8 cellular contexts compared by ENCODE assay signal in genomic region chr2:231387904-231388724, GRCh38. TPM values are rescaled to one million over a fixed set of nuclear protein-coding genes. Genes with fewer than 3 reads are reported as not detected.
DNase-seq lines count a peak whose midpoint lies in the region; ATAC-seq, FAIRE-seq and TF ChIP-seq lines count a peak whose summit lies in the region.

No MANE protein-coding gene starts in this region.

- 9% methylated on average over 22 of the region's 26 CpGs for WGBS in K562 (ENCODE audit: insufficient coverage, low coverage, missing lambda C conversion rate)

- H3K27me3 ChIP-seq in K562 (ENCODE audit: control insufficient read depth in 2 of 2, insufficient read depth in 2 of 2, low read length in 2 of 2), result peaks cover 2 to 39% of the 10 kb centered on the region in 2 experiments; a peak in 2 of 5 replicates

- H3K4me2 ChIP-seq in K562 (ENCODE audit: insufficient read depth, low read length), result no peak overlapping the region

- ATAC-seq in K562, result peak; percentile 43; the same call in 2 of the 3 replicates

- FAIRE-seq in K562 (lab: Jason Lieb, UNC), result no peak

- DNase-seq in LHCN-M2 (ENCODE audit: low read depth) (peak; percentile 66), K562 (ENCODE audit: extremely low read depth in 1 of 4, low spot score in 3 of 4) (no peak), islet precursor cell (peak; percentile 81), kidney glomerular epithelial cell (lab: John Stamatoyannopoulos, UW) (no peak), KBM-7 (no peak), NCI-H2029 treated with DMSO at 0.1 percent for 48 hours (lab: John Stamatoyannopoulos, UW) (no peak)
- no peak for DNase-seq in effector CD4-positive, alpha-beta T cell

- POLR2A ChIA-PET in K562 (lab: Yijun Ruan, JAX), result interaction anchor here (0.7 kb wide), 2 partner anchors 17 to 18 kb away, joined by 3 read pairs; no protein-coding TSS in a partner anchor

- no peak overlapping the region for H3K27ac ChIP-seq in K562 (ENCODE audit: extremely low read depth, low read depth, low read length)
- peak overlapping the region; percentile 97 for H3K27ac ChIP-seq in temporal lobe (ENCODE audit: low read depth, low read length)

- H3K4me3 ChIP-seq in K562, result no peak overlapping the region

- TF ChIP-seq POLR2A in K562 (conservative IDR thresholded peaks at IDR 0.05), result no peak

- in situ Hi-C loops in K562 (cut with MboI), result no loop called here
- in situ Hi-C loops in KBM-7 (cut with MboI; ENCODE audit: low pct_unique_long_range_greater_than_20kb, low sequenced_read_pairs), result no loop called here

- intact Hi-C loops in K562 (cut with micrococcal nuclease), result no loop called here

- CTCF ChIA-PET in K562 (lab: Yijun Ruan, JAX; ENCODE audit: low intra/inter-chr PET ratio), result no interaction called here

- BruUV-seq in K562 (replicated peaks; lab: Mats Ljungman, UMichigan), result no TSS peak

- H4K20me1 ChIP-seq in K562 (replicated peaks; ENCODE audit: control insufficient read depth, insufficient read depth, low read length), result no peaks in the 10 kb centered on the region

- H2AFZ ChIP-seq in K562 (ENCODE audit: low read depth, low read length), result no peak overlapping the region

- H3K9me3 ChIP-seq in K562 (replicated peaks; ENCODE audit: control insufficient read depth, insufficient read depth, low read depth, low read length), result 0 out of 2 replicates have a peak, but pooled peaks cover 1% of the 10 kb centered on the region

- no peak overlapping the region for H3K9ac ChIP-seq in K562 (ENCODE audit: insufficient read depth in 1 of 2, low read depth in 2 of 2, low read length in 2 of 2)

- no peak for TF ChIP-seq RAD21 in K562 (CRISPR knock-in tag; conservative IDR thresholded peaks at IDR 0.05 in 1 of 2, IDR thresholded peaks at IDR 0.05 in 1 of 2)

- no peaks in the 10 kb centered on the region for H3K9me1 ChIP-seq in K562 (ENCODE audit: control insufficient read depth, insufficient read depth, low read length)

- no peaks in the 10 kb centered on the region for H3K36me3 ChIP-seq in K562 (ENCODE audit: control insufficient read depth, insufficient read depth, low read length)

- TF ChIP-seq CTCF in K562 (IDR thresholded peaks at IDR 0.05 in 2 of 3, conservative IDR thresholded peaks at IDR 0.05 in 1 of 3; ENCODE audit: insufficient read depth in 2 of 3, low read depth in 1 of 3, low read length in 3 of 3), result no peak

- H3K79me2 ChIP-seq in K562 (ENCODE audit: control insufficient read depth, insufficient read depth, low read length), result no peaks in the 10 kb centered on the region

- no peak for TF ChIP-seq EP300 in K562 (IDR thresholded peaks at IDR 0.05; ENCODE audit: low read length)

- H3K4me1 ChIP-seq in K562 (replicated peaks in 1 of 2; ENCODE audit: control insufficient read depth in 2 of 2, insufficient read depth in 2 of 2, low read length in 2 of 2), result no peaks in the 10 kb centered on the region; a peak in 1 of 5 replicates

TF ChIP-seq in K562, 482 proteins besides CTCF, POLR2A, EP300 and RAD21:
- no peak for TF ChIP-seq IRF9 (tag; IDR thresholded peaks at IDR 0.05)
- TF ChIP-seq BCOR (IDR thresholded peaks at IDR 0.05), result 0 out of 2 replicates have a peak, but pooled peaks have one; percentile 10
- no peak for TF ChIP-seq HMGN3 (IDR thresholded peaks at IDR 0.05; ENCODE audit: borderline replicate concordance, extremely low read depth, insufficient read length, low read depth, low read length)
- no peak for TF ChIP-seq NFE2L1 (tag; IDR thresholded peaks at IDR 0.05; ENCODE audit: borderline replicate concordance, low read depth)
- TF ChIP-seq SPI1 (IDR thresholded peaks at IDR 0.05; ENCODE audit: borderline replicate concordance, low read depth, low read length), result no peak

RNA-seq across cellular contexts. Expression of gene B3GNT7, which starts 7.4 kb away (rescaled TPM):
- total RNA-seq in LHCN-M2 (2014; rRNA removed) (not detected in 2 replicates), K562 (2014; rRNA removed) (not detected in 2 replicates), K562 (2014; rRNA removed; fragmentation: Illumina TruSeq; extraction: Trizol) (not detected in 2 replicates), K562 (2015; rRNA removed; fragmentation: Illumina TruSeq; extraction: Trizol) (not detected in 2 replicates), K562 (2021) (0.20 and 0.69 TPM in 2 replicates), temporal lobe (0.98 TPM)
- 0.01 TPM for polyA plus RNA-seq in LHCN-M2 (2012)
- not detected in 2 replicates for total RNA-seq in K562 (2011; cell fraction: chromatin; rRNA removed; ENCODE audit: low replicate concordance)
- not detected in 2 replicates for total RNA-seq in K562 (2011; cell fraction: nucleolus; rRNA removed)
- not detected in 2 replicates for total RNA-seq in K562 (2011; cell fraction: nucleoplasm; rRNA removed)
- polyA plus RNA-seq in K562 (2011; rRNA removed) (not detected in 2 replicates), K562 (2014; fragmentation: Illumina TruSeq; extraction: Trizol) (not detected in 2 replicates), K562 (2014; fragmentation: Nextera tagmentation; extraction: Ambion mirVana) (not detected), K562 (2014; rRNA removed) (not detected in 2 replicates)
- not detected in 2 replicates for polyA plus RNA-seq in K562 (2011; cell fraction: cytosol; rRNA removed)
- polyA plus RNA-seq in K562 (2011; cell fraction: nucleus; rRNA removed), result 0.09 TPM in 1 of 2 replicates, not detected in the other
- polyA plus RNA-seq in K562 (2012), result not detected in 2 replicates
- not detected in 2 replicates for polyA minus RNA-seq in K562 (2011; rRNA and poly(A)+ RNA removed)
- not detected in 2 replicates for polyA minus RNA-seq in K562 (2011; cell fraction: cytosol; rRNA and poly(A)+ RNA removed)
- not detected in 2 replicates for polyA minus RNA-seq in K562 (2011; cell fraction: nucleus; rRNA and poly(A)+ RNA removed)

Comparison
In these comparisons a context has a peak if more than half of its experiments do, and no peak if none do; other contexts are left out.
1. DNase-seq: peak in LHCN-M2 (single experiment) and islet precursor cell (single experiment); none in K562 (0 of 4), kidney glomerular epithelial cell (single experiment), effector CD4-positive, alpha-beta T cell (single experiment), KBM-7 (single experiment) and NCI-H2029 treated with DMSO at 0.1 percent for 48 hours (single experiment).